Comparison of ENCODE assay signal across 10 cellular contexts in genomic region chr1:206582537-206583460, GRCh38. TPM values are rescaled to one million over a fixed set of nuclear protein-coding genes. Genes with fewer than 3 reads are reported as not detected.
A peak's percentile ranks its signal among the peaks of the same experiment; 100 is the strongest.
DNase-seq lines count a peak whose midpoint lies in the region; ATAC-seq and TF ChIP-seq lines count a peak whose summit lies in the region.
"Had no signal": no experiment of that assay in that cellular context is flagged by ENCODE, and none has a peak within 500 bp of the region (broad histone marks: within the 10 kb centered on the region; RNA-seq: fewer than 3 reads in every experiment).

No MANE protein-coding gene starts in this region.

- H3K9me3 Mint-ChIP-seq in naive thymus-derived CD8-positive, alpha-beta T cell, result no peaks in the 10 kb centered on the region

- peak overlapping the region; percentile 89 to 99 (median 96) for H3K27ac Mint-ChIP-seq in naive thymus-derived CD8-positive, alpha-beta T cell

- H3K36me3 Mint-ChIP-seq in naive thymus-derived CD8-positive, alpha-beta T cell, result peaks cover 4 to 72% (median 21%) of the 10 kb centered on the region in 3 donors

- peaks cover 26 to 63% (median 53%) of the 10 kb centered on the region in 4 donors for H3K4me1 ChIP-seq in upper lobe of left lung

- peak overlapping the region; percentile 28 to 68 (median 39) for H3K27ac ChIP-seq in upper lobe of left lung
- H3K27ac ChIP-seq: right atrium auricular region had no signal

- TF ChIP-seq EP300 in upper lobe of left lung (IDR thresholded peaks at IDR 0.05), result no peak

- WGBS in upper lobe of left lung, 2 donors, result 82 to 83% methylated on average over 19 of the region's 19 CpGs

- H3K4me3 Mint-ChIP-seq in naive thymus-derived CD8-positive, alpha-beta T cell, result peak overlapping the region; percentile 61 to 98 (median 87)

- peaks cover 41 to 83% (median 74%) of the 10 kb centered on the region in 4 donors for H3K4me1 Mint-ChIP-seq in naive thymus-derived CD8-positive, alpha-beta T cell

- no peaks in the 10 kb centered on the region for H3K27me3 ChIP-seq in upper lobe of left lung
- H3K27me3 ChIP-seq: right atrium auricular region had no signal

- no peaks in the 10 kb centered on the region for H3K9me3 ChIP-seq in upper lobe of left lung
- H3K9me3 ChIP-seq: right atrium auricular region had no signal

- DNase-seq in activated T-cell treated with anti-CD3 and anti-CD28 coated beads, Interleukin-2, amount 50 U/mL, for 1 hour, result peak; percentile 59
- DNase-seq in activated T-cell treated with anti-CD3 and anti-CD28 coated beads for 4 hours, result no peak
- peak; percentile 60 for DNase-seq in activated naive CD4-positive, alpha-beta T cell treated with anti-CD3 and anti-CD28 coated beads, Interleukin-2, amount 50 U/mL, for 16 hours
- DNase-seq in naive thymus-derived CD8-positive, alpha-beta T cell, result no peak
- DNase-seq in upper lobe of left lung, result peak in 1 of 2 donors; percentile 27
- DNase-seq in GM19240 (ENCODE audit: insufficient read length, low spot score), result no peak
- DNase-seq in ecto neural progenitor cell (ENCODE audit: low spot score), result no peak
- DNase-seq: NCI-H2081 treated with DMSO at 0.1 percent for 48 hours had no signal

- ATAC-seq in naive thymus-derived CD8-positive, alpha-beta T cell, result no peak
- no peak for ATAC-seq in upper lobe of left lung (ENCODE audit: low FRiP score in 2 of 2)
- no peak for ATAC-seq in HG03159 (IDR thresholded peaks at IDR 0.05; ENCODE audit: unreplicated experiment)

- H3K4me3 ChIP-seq in upper lobe of left lung, result no peak overlapping the region
- H3K4me3 ChIP-seq: right atrium auricular region had no signal

- POLR2A ChIA-PET in naive thymus-derived CD8-positive, alpha-beta T cell (lab: Charles Lee), result interaction anchor here (0.6 to 30.9 kb wide), 5 partner anchors 22 to 132 kb away, joined by 3 to 825 read pairs (median 4); no protein-coding TSS in a partner anchor

- no peak for TF ChIP-seq CTCF in upper lobe of left lung (IDR thresholded peaks at IDR 0.05)

- no peaks in the 10 kb centered on the region for H3K27me3 Mint-ChIP-seq in naive thymus-derived CD8-positive, alpha-beta T cell

- peaks cover 23 to 50% (median 38%) of the 10 kb centered on the region in 4 donors for H3K36me3 ChIP-seq in upper lobe of left lung

- no peak for TF ChIP-seq POLR2A in upper lobe of left lung (IDR thresholded peaks at IDR 0.05)

RNA-seq across cellular contexts. Expression of gene EIF2D, which starts 29.5 kb away (rescaled TPM):
- 10 to 100 TPM; 61.7 to 62.4 TPM for total RNA-seq in naive thymus-derived CD8-positive, alpha-beta T cell
- 10 to 100 TPM; 38.9 to 46.0 (median 39.1) TPM for polyA plus RNA-seq in naive thymus-derived CD8-positive, alpha-beta T cell
- total RNA-seq in upper lobe of left lung, result 10 to 100 TPM; 32.6 to 84.9 (median 45.4) TPM

RNA-seq across cellular contexts. Expression of gene DYRK3, which starts 52.5 kb away (rescaled TPM):
- total RNA-seq in naive thymus-derived CD8-positive, alpha-beta T cell, result under 1 TPM; 0.22 to 0.34 TPM
- not detected for polyA plus RNA-seq in naive thymus-derived CD8-positive, alpha-beta T cell
- 10 to 100 TPM in 2 of 6 donors, 1 to 10 TPM in 4; 4.1 to 20.7 (median 7.0) TPM for total RNA-seq in upper lobe of left lung

Comparison
In these comparisons a context has a peak if more than half of its experiments do, and no peak if none do; other contexts are left out.
1. DNase-seq: peak in activated T-cell treated with anti-CD3 and anti-CD28 coated beads, Interleukin-2, amount 50 U/mL, for 1 hour (single experiment) and activated naive CD4-positive, alpha-beta T cell treated with anti-CD3 and anti-CD28 coated beads, Interleukin-2, amount 50 U/mL, for 16 hours (single experiment); none in activated T-cell treated with anti-CD3 and anti-CD28 coated beads for 4 hours (single experiment), naive thymus-derived CD8-positive, alpha-beta T cell (0 of 10), GM19240 (single experiment) and ecto neural progenitor cell (single experiment).